ENCODE assay signal across 10 cellular contexts in the genomic region with DNA sequence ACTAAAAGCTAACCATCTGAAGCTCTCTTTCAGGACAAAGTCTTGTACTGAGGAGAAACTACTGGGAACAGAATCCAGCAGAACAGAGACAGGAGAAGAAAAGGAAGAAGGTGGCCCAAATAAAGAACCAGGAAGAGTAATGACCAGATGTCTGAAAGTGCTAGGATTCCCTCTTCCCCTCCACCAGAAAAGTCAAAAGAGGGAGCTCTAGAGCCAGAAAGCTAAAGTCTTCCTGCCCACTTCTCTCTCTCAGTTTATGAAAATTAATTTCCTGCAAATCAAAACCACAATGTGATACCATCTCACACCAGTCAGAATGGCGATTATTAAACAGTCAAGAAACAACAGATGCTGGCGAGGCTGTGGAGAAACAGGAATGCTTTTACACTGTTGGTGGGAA. TPM values are rescaled to one million over a fixed set of nuclear protein-coding genes. Genes with fewer than 3 reads are reported as not detected.
DNase-seq lines count a peak whose midpoint lies in the region; ATAC-seq and TF ChIP-seq lines count a peak whose summit lies in the region.
"Had no signal": no experiment of that assay in that cellular context is flagged by ENCODE, and none has a peak within 500 bp of the region (broad histone marks: within the 10 kb centered on the region; RNA-seq: fewer than 3 reads in every experiment).

No MANE protein-coding gene starts in this region.

- no peak overlapping the region for H3K9ac ChIP-seq in IMR-90 (ENCODE audit: low read depth, low read length)

- H3K27me3 ChIP-seq in Caco-2 (replicated peaks; ENCODE audit: control insufficient read depth, insufficient read depth, low read length) (no peaks in the 10 kb centered on the region), IMR-90 (ENCODE audit: control insufficient read depth, insufficient read depth, low read length) (no peaks in the 10 kb centered on the region)

- H2AK5ac ChIP-seq in IMR-90 (ENCODE audit: low read depth, low read length), result no peak overlapping the region

- H4K20me1 ChIP-seq in IMR-90 (ENCODE audit: insufficient read depth, low read length), result peaks cover 38% of the 10 kb centered on the region

- no peaks in the 10 kb centered on the region for H3K27me3 Mint-ChIP-seq in Caco-2 (ENCODE audit: insufficient read depth, unreplicated experiment)
- H3K27me3 Mint-ChIP-seq in activated T-helper 17 cell treated with anti-CD3 and anti-CD28 coated beads, Interleukin-2, amount 50 U/mL, for 72 hours, result no peaks in the 10 kb centered on the region

- CTCF ChIA-PET in Caco-2 (lab: Charles Lee) (interaction anchor here (0.8 to 1.1 kb wide), 5 partner anchors 57 to 123 kb away, joined by 3 to 4 read pairs (median 3); partner anchors contain the start of gene HNF1A), IMR-90 (lab: Yijun Ruan, JAX) (interaction anchor here (0.6 to 1.0 kb wide), 3 partner anchors 9 to 371 kb away, joined by 3 read pairs; no protein-coding TSS in a partner anchor)

- no peak overlapping the region for H3K56ac ChIP-seq in IMR-90 (ENCODE audit: extremely low read depth, insufficient read depth, low read length)

- WGBS in IMR-90 (ENCODE audit: extremely low coverage in 2 of 2, insufficient read length in 1 of 2), 2 experiments, result no CpG with 5 or more reads among the region's 2 CpGs

- dilution Hi-C loops in IMR-90 (cut with HindIII; ENCODE audit: low sequenced_read_pairs, unreplicated experiment), result no loop called here

- H3K14ac ChIP-seq in IMR-90 (replicated peaks; ENCODE audit: low read depth, low read length), result no peak overlapping the region

- H3K4me1 Mint-ChIP-seq in Caco-2 (ENCODE audit: low read depth, unreplicated experiment), result peaks cover 13% of the 10 kb centered on the region
- H3K4me1 Mint-ChIP-seq in activated T-helper 17 cell treated with anti-CD3 and anti-CD28 coated beads, Interleukin-2, amount 50 U/mL, for 72 hours, result peaks cover 20% of the 10 kb centered on the region

- POLR2A ChIA-PET in Caco-2 (lab: Charles Lee) (interaction anchor here (0.7 kb wide), 1 partner anchor 58 kb away, joined by 3 read pairs; no protein-coding TSS in a partner anchor), IMR-90 (lab: Charles Lee; ENCODE audit: unreplicated experiment) (no interaction called here)

- peak; percentile 29; the same call in 1 of the 2 replicates for TF ChIP-seq RAD21 in IMR-90 (IDR thresholded peaks at IDR 0.05; ENCODE audit: low read length)

- in situ Hi-C loops in IMR-90 (cut with MboI; ENCODE audit: low sequenced_read_pairs), result no loop called here

- no peak overlapping the region for H3K27ac Mint-ChIP-seq in Caco-2 (ENCODE audit: unreplicated experiment)
- H3K27ac Mint-ChIP-seq in activated T-helper 17 cell treated with anti-CD3 and anti-CD28 coated beads, Interleukin-2, amount 50 U/mL, for 72 hours, result peak overlapping the region; percentile 66
- H3K27ac Mint-ChIP-seq: activated T-helper 1 cell treated with anti-CD3 and anti-CD28 coated beads, Interleukin-12 subunit alpha, Interleukin-12 subunit beta, Interleukin-2, Interleukin-4 antibody, amounts not matched to agents 30 ng/mL and 10 ng/mL and 1 ng/mL, durations not matched to agents 14 hours and 24 hours and 36 hours had no signal

- no peak overlapping the region for H2BK15ac ChIP-seq in IMR-90 (ENCODE audit: low read depth, low read length)

- intact Hi-C loops in Caco-2 (cut with micrococcal nuclease; ENCODE audit: unreplicated experiment), result loop anchor here (10.0 kb wide), 1 partner anchor 108 kb away; no protein-coding TSS in a partner anchor
- intact Hi-C loops in IMR-90 (cut with micrococcal nuclease), result no loop called here
- intact Hi-C loops in mucosa of descending colon (cut with DNase I, micrococcal nuclease), result no loop called here

- no peak for ATAC-seq in IMR-90 (ENCODE audit: low read depth)
- ATAC-seq in activated T-helper 17 cell treated with anti-CD3 and anti-CD28 coated beads, Interleukin-2, amount 50 U/mL, for 72 hours (replicated peaks), result peak; percentile 19
- peak; percentile 69 for ATAC-seq in mucosa of descending colon
- ATAC-seq in activated CD4-positive, CD25-positive, alpha-beta regulatory T cell treated with anti-CD3 and anti-CD28 coated beads, Interleukin-2, amount 50 U/mL, for 24 hours, result no peak
- ATAC-seq in HG03045 (IDR thresholded peaks at IDR 0.05; ENCODE audit: unreplicated experiment), result no peak
- no peak for ATAC-seq in GM18517 (IDR thresholded peaks at IDR 0.05; ENCODE audit: unreplicated experiment)

- BruUV-seq in Caco-2 (replicated peaks; lab: Mats Ljungman, UMichigan) (no TSS peak), IMR-90 (replicated peaks; lab: Mats Ljungman, UMichigan) (no TSS peak)

- TF ChIP-seq CTCF in Caco-2 (IDR thresholded peaks at IDR 0.05; ENCODE audit: insufficient read depth in 1 of 2, low read depth in 1 of 2, low read length in 1 of 2, severe bottlenecking in 1 of 2, unreplicated experiment in 1 of 2), result peak; percentile 27 to 40
- peak; percentile 41 for TF ChIP-seq CTCF in IMR-90 (conservative IDR thresholded peaks at IDR 0.05; ENCODE audit: low read depth, low read length)
- TF ChIP-seq CTCF in mucosa of descending colon (IDR thresholded peaks at IDR 0.05), result peak; percentile 17

- H3K9me3 ChIP-seq in Caco-2 (peaks cover 4% of the 10 kb centered on the region; the same call in 1 of the 2 replicates), IMR-90 (ENCODE audit: control insufficient read depth, insufficient read depth, low read length) (peaks cover 2% of the 10 kb centered on the region; the same call in 1 of the 2 replicates), mucosa of descending colon (no peaks in the 10 kb centered on the region)

- H3K4me1 ChIP-seq in Caco-2 (no peaks in the 10 kb centered on the region), IMR-90 (ENCODE audit: control insufficient read depth, insufficient read depth, low read length) (peaks cover 7% of the 10 kb centered on the region), mucosa of descending colon (ENCODE audit: low read depth) (peaks cover 7% of the 10 kb centered on the region)

- no peak overlapping the region for H3K18ac ChIP-seq in IMR-90 (ENCODE audit: low read depth, low read length)

- H3K4me3 ChIP-seq in Caco-2 (ENCODE audit: low read depth, low read length), result no peak overlapping the region
- no peak overlapping the region for H3K4me3 ChIP-seq in IMR-90 (ENCODE audit: insufficient read depth, low read depth, low read length)
- H3K4me3 ChIP-seq in mucosa of descending colon, result no peak overlapping the region

- H3K79me1 ChIP-seq in IMR-90 (ENCODE audit: low read depth in 1 of 2, low read length in 2 of 2), result peaks cover 28 to 50% of the 10 kb centered on the region in 2 experiments

- DNase-seq in Caco-2 (peak in 1 of 2 experiments; percentile 26), IMR-90 (no peak), mucosa of descending colon (peak in 1 of 3 donors; percentile 34), NCI-H748 treated with DMSO at 0.1 percent for 48 hours (lab: John Stamatoyannopoulos, UW) (no peak)
- DNase-seq: NCI-H1436 had no signal

- H4K8ac ChIP-seq in IMR-90 (ENCODE audit: low read depth in 2 of 2, low read length in 2 of 2), result no peak overlapping the region

- no peak overlapping the region for H3K27ac ChIP-seq in IMR-90 (ENCODE audit: insufficient read depth, low read length)

- no peak overlapping the region for H2BK20ac ChIP-seq in IMR-90 (ENCODE audit: low read depth, low read length)

- no peak overlapping the region for H2BK5ac ChIP-seq in IMR-90 (ENCODE audit: low read depth, low read length, poor library complexity, severe bottlenecking)

- no peak overlapping the region for H2BK120ac ChIP-seq in IMR-90 (ENCODE audit: low read depth, low read length)

- no peaks in the 10 kb centered on the region for H3K36me3 ChIP-seq in Caco-2 (ENCODE audit: control insufficient read depth, insufficient read depth, low read length)
- no peaks in the 10 kb centered on the region for H3K36me3 ChIP-seq in IMR-90 (ENCODE audit: control insufficient read depth, insufficient read depth, low read length)
- H3K36me3 ChIP-seq in mucosa of descending colon (ENCODE audit: low read depth), result no peaks in the 10 kb centered on the region

- no peak overlapping the region for H2AK9ac ChIP-seq in IMR-90 (replicated peaks; ENCODE audit: low read depth, low read length, poor library complexity)

- no peak overlapping the region for H2AFZ ChIP-seq in IMR-90 (replicated peaks; ENCODE audit: low read length, poor library complexity)

- TF ChIP-seq POLR2A in IMR-90 (IDR thresholded peaks at IDR 0.05; ENCODE audit: low read depth, low read length), result no peak

- H3K4me3 Mint-ChIP-seq in Caco-2 (ENCODE audit: unreplicated experiment), result no peak overlapping the region
- H3K4me3 Mint-ChIP-seq in activated T-helper 17 cell treated with anti-CD3 and anti-CD28 coated beads, Interleukin-2, amount 50 U/mL, for 72 hours, result peak overlapping the region; percentile 29
- H3K4me3 Mint-ChIP-seq: activated T-helper 1 cell treated with anti-CD3 and anti-CD28 coated beads, Interleukin-12 subunit alpha, Interleukin-12 subunit beta, Interleukin-2, Interleukin-4 antibody, amounts not matched to agents 30 ng/mL and 10 ng/mL and 1 ng/mL, durations not matched to agents 14 hours and 24 hours and 36 hours had no signal

- no peak overlapping the region for H3K4me2 ChIP-seq in IMR-90 (ENCODE audit: low read depth, low read length)

- no peak overlapping the region for H4K91ac ChIP-seq in IMR-90 (ENCODE audit: insufficient read depth, low read depth, low read length)

- H3K9me1 ChIP-seq in IMR-90 (ENCODE audit: insufficient read depth, low read length), result no peaks in the 10 kb centered on the region; the same call in none of the 2 replicates

- peaks cover 21% of the 10 kb centered on the region for H3K36me3 Mint-ChIP-seq in Caco-2 (ENCODE audit: insufficient read depth, unreplicated experiment)
- H3K36me3 Mint-ChIP-seq in activated T-helper 17 cell treated with anti-CD3 and anti-CD28 coated beads, Interleukin-2, amount 50 U/mL, for 72 hours (ENCODE audit: low read depth), result peaks cover 5% of the 10 kb centered on the region

- H4K5ac ChIP-seq in IMR-90 (ENCODE audit: low read depth, low read length), result no peak overlapping the region

- H3K9me3 Mint-ChIP-seq in Caco-2 (ENCODE audit: unreplicated experiment), result peaks cover 22% of the 10 kb centered on the region
- H3K9me3 Mint-ChIP-seq in activated T-helper 17 cell treated with anti-CD3 and anti-CD28 coated beads, Interleukin-2, amount 50 U/mL, for 72 hours, result no peaks in the 10 kb centered on the region

- H3K4ac ChIP-seq in IMR-90 (ENCODE audit: low read depth, low read length), result no peak overlapping the region

- no peak overlapping the region for H3K23ac ChIP-seq in IMR-90 (ENCODE audit: low read depth, low read length)

TF ChIP-seq in IMR-90, 13 proteins besides CTCF, POLR2A, EP300 and RAD21 (continues in another document):
- no peak for TF ChIP-seq SMC3 (IDR thresholded peaks at IDR 0.05; ENCODE audit: low read depth, low read length)
- no peak for TF ChIP-seq MAFK (IDR thresholded peaks at IDR 0.05; ENCODE audit: low read depth, low read length)
- no peak for TF ChIP-seq MXI1 (IDR thresholded peaks at IDR 0.05; ENCODE audit: borderline replicate concordance, low read depth, low read length)

RNA-seq across cellular contexts. Expression of gene SPPL3, which starts 47.2 kb away (rescaled TPM):
- total RNA-seq in Caco-2 (2022) (63.4 and 65.6 TPM in 2 replicates), IMR-90 (2012; rRNA removed) (1.6 and 3.6 TPM in 2 replicates), mucosa of descending colon (10 to 100 TPM; 51.8 to 72.1 (median 65.6) TPM)
- polyA plus RNA-seq in IMR-90 (2012; rRNA removed), result 14.4 and 18.0 TPM in 2 replicates
- polyA plus RNA-seq in IMR-90 (2012; cell fraction: cytosol; rRNA removed), result 11.8 and 26.7 TPM in 2 replicates
- 13.3 and 14.2 TPM in 2 replicates for polyA plus RNA-seq in IMR-90 (2012; cell fraction: nucleus; rRNA removed; ENCODE audit: low replicate concordance)
- 10 to 100 TPM; 33.7 to 34.5 TPM for total RNA-seq in activated T-helper 17 cell treated with anti-CD3 and anti-CD28 coated beads, Interleukin-2, amount 50 U/mL, for 72 hours

Comparison
In these comparisons a context has a peak if more than half of its experiments do, and no peak if none do; other contexts are left out.
1. ATAC-seq: peak in activated T-helper 17 cell treated with anti-CD3 and anti-CD28 coated beads, Interleukin-2, amount 50 U/mL, for 72 hours (single experiment) and mucosa of descending colon (single experiment); none in IMR-90 (single experiment), activated CD4-positive, CD25-positive, alpha-beta regulatory T cell treated with anti-CD3 and anti-CD28 coated beads, Interleukin-2, amount 50 U/mL, for 24 hours (0 of 2), HG03045 (single experiment) and GM18517 (single experiment).
2. Peak in every context shown above with its lines, with median percentiles within 50 percentile points of each other: CTCF ChIP-seq.